Comparison of ENCODE assay signal across 8 cellular contexts in the genomic region with DNA sequence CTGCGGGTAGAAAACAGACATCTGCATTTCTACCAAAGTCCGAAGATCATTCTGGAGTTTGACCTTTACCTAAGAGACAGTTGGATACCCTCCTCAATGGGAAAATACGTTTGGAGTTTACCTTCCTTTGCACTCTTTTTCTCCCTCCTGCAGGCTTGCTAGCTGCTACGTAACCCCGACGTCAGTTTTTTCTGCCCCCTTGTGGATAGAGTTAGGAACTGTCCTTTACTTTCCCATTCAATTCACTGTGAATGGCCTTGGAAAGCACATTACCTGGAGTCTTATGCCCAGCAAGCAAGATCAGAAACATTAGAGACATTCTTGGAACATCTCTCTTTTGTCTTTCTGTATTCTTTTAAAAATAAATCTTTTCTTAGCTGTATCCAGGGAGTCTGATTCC.
DNase-seq lines count a peak whose midpoint lies in the region; ATAC-seq and TF ChIP-seq lines count a peak whose summit lies in the region.

No MANE protein-coding gene starts in this region.

- ATAC-seq in GM18502 (IDR thresholded peaks at IDR 0.05; ENCODE audit: poor library complexity, unreplicated experiment): peak; percentile 88
- ATAC-seq in HG03159 (IDR thresholded peaks at IDR 0.05; ENCODE audit: unreplicated experiment): peak; percentile 90
- peak; percentile 93 for ATAC-seq in SK-N-SH treated with all-trans-retinoic acid at 6 μM for 48 hours

- DNase-seq in AG10803 (ENCODE audit: low read depth) (no peak), left kidney (ENCODE audit: low read depth, low spot score) (peak; percentile 63), AG20443 (ENCODE audit: low spot score) (no peak)
- DNase-seq in stimulated activated CD4-positive, alpha-beta T cell treated with anti-CD3 and anti-CD28 coated beads, Interleukin-2, amount 100 ng/mL, for 24 hours: no peak
- no peak for DNase-seq in activated CD4-positive, CD25-positive, alpha-beta regulatory T cell (lab: John Stamatoyannopoulos, UW)

- H3K4me3 ChIP-seq in AG10803 (ENCODE audit: low read length): no peak overlapping the region

- TF ChIP-seq CTCF in AG10803 (conservative IDR thresholded peaks at IDR 0.05; ENCODE audit: low read length): peak; percentile 19; the same call in 1 of the 2 replicates

TF ChIP-seq in SK-N-SH treated with all-trans-retinoic acid at 6 μM for 48 hours, 23 proteins besides CTCF, POLR2A, EP300 and RAD21:
- TF ChIP-seq, protein P1, sequence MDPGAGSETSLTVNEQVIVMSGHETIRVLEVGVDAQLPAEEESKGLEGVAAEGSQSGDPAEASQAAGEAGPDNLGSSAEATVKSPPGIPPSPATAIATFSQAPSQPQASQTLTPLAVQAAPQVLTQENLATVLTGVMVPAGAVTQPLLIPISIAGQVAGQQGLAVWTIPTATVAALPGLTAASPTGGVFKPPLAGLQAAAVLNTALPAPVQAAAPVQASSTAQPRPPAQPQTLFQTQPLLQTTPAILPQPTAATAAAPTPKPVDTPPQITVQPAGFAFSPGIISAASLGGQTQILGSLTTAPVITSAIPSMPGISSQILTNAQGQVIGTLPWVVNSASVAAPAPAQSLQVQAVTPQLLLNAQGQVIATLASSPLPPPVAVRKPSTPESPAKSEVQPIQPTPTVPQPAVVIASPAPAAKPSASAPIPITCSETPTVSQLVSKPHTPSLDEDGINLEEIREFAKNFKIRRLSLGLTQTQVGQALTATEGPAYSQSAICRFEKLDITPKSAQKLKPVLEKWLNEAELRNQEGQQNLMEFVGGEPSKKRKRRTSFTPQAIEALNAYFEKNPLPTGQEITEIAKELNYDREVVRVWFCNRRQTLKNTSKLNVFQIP (CRISPR knock-in tag; IDR thresholded peaks at IDR 0.05; ENCODE audit: borderline replicate concordance, low read depth): no peak
- TF ChIP-seq BACH2 (CRISPR knock-in tag; IDR thresholded peaks at IDR 0.05; ENCODE audit: borderline replicate concordance) (no peak), GLIS3 (CRISPR knock-in tag; IDR thresholded peaks at IDR 0.05) (no peak), OSR1 (CRISPR knock-in tag; IDR thresholded peaks at IDR 0.05) (no peak)
